Comparison of ENCODE assay signal across 10 cellular contexts in the genomic region with DNA sequence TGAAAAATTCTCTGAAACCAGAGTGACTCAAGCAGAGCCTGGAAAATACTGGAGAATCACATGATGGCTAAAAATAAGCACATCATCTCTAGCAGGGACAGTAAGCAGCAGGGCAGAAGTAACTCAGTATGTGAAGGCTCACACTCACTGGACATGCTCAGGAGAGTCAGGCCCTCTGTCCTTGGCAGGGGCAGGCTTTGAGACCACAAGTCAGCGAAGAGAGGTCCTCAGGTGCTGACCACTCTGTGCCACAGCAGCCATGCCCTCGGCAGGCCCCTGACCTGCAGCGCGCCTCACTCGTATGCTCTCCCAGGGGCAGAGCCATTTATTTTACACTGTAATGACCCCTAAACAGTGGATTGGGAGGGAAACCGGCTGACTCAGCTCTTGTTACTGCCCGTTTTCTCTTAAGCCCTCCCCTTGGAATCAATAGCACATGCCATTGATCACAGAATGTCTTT.
A peak's percentile ranks its signal among the peaks of the same experiment; 100 is the strongest.
DNase-seq lines count a peak whose midpoint lies in the region; ATAC-seq, FAIRE-seq and TF ChIP-seq lines count a peak whose summit lies in the region.
"Had no signal": no experiment of that assay in that cellular context is flagged by ENCODE, and none has a peak within 500 bp of the region (broad histone marks: within the 10 kb centered on the region; RNA-seq: fewer than 3 reads in every experiment).

No MANE protein-coding gene starts in this region.

- ATAC-seq in stimulated activated naive CD8-positive, alpha-beta T cell treated with anti-CD3 and anti-CD28 coated beads, Interleukin-15, Interleukin-2, amounts not matched to agents 100 U/mL and 50 U/mL, for 24 hours, result no peak

- DNase-seq in AG10803 (ENCODE audit: low read depth) (peak; percentile 67), cardiac fibroblast (ENCODE audit: low read depth in 2 of 2) (peak; percentile 63 to 67), retina (peak; percentile 62), NCI-H526 treated with DMSO at 0.1 percent for 48 hours (lab: John Stamatoyannopoulos, UW) (no peak), NCI-H1417 (lab: John Stamatoyannopoulos, UW) (no peak), NCI-H2171 treated with DMSO at 0.1 percent for 48 hours (lab: John Stamatoyannopoulos, UW) (no peak)
- no peak for DNase-seq in stimulated activated naive CD8-positive, alpha-beta T cell treated with anti-CD3 and anti-CD28 coated beads, Interleukin-15, Interleukin-2, amounts not matched to agents 100 U/mL and 50 U/mL, for 24 hours
- DNase-seq: CD4-positive, CD25-positive, alpha-beta regulatory T cell; SJCRH30 had no signal

- peak; percentile 94 for FAIRE-seq in islet of Langerhans (lab: Jason Lieb, UNC)

- no peak for TF ChIP-seq CTCF in AG10803 (conservative IDR thresholded peaks at IDR 0.05; ENCODE audit: low read length)
- TF ChIP-seq CTCF in cardiac fibroblast (IDR thresholded peaks at IDR 0.05; ENCODE audit: low read depth, low read length), result no peak

- H3K4me3 ChIP-seq in AG10803 (ENCODE audit: low read length), result peak overlapping the region; percentile 32
- H3K4me3 ChIP-seq in cardiac fibroblast (replicated peaks in 1 of 2; ENCODE audit: low read depth in 2 of 2, low read length in 2 of 2), result peak overlapping the region in 1 of 2 donors; percentile 3
- H3K4me3 ChIP-seq: SJCRH30 had no signal

Comparison
In these comparisons a context has a peak if more than half of its experiments do, and no peak if none do; other contexts are left out.
1. DNase-seq: peak in AG10803 (single experiment), cardiac fibroblast (2 of 2) and retina (single experiment); none in NCI-H526 treated with DMSO at 0.1 percent for 48 hours (single experiment), stimulated activated naive CD8-positive, alpha-beta T cell treated with anti-CD3 and anti-CD28 coated beads, Interleukin-15, Interleukin-2, amounts not matched to agents 100 U/mL and 50 U/mL, for 24 hours (single experiment), NCI-H1417 (0 of 3) and NCI-H2171 treated with DMSO at 0.1 percent for 48 hours (single experiment).